3 cellular contexts compared by ENCODE assay signal in the genomic region with DNA sequence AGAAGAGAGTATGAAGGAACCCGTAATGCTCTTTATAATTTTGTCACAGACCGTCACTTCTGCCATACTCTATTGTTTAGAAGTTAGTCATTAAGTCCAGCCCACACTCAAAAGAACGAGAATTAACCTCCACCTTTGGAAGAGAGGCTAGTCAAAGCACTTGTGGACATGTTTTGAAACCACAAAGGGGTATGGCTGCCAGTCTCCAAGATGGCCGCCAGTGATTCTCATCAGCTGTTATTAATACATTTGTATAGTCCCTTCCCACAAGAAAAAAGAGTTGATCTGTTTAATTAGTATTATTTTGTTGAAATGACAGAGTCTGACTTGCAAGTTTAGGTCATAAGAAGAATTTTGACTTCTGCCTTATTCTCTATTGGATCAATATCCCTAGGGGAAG.
TF ChIP-seq lines count a peak whose summit lies in the region.

No MANE protein-coding gene starts in this region.

TF ChIP-seq in SK-N-SH, 30 proteins besides CTCF, POLR2A, EP300 and RAD21:
- TF ChIP-seq MXI1 (IDR thresholded peaks at IDR 0.05; ENCODE audit: low read depth, low read length) (no peak), YY1 (IDR thresholded peaks at IDR 0.05; ENCODE audit: low read depth) (peak; percentile 65; the same call in 1 of the 2 replicates)
TF ChIP-seq in SK-N-SH: peak in this region for 1.

TF ChIP-seq in SK-N-SH treated with all-trans-retinoic acid at 6 μM for 48 hours, 23 proteins besides CTCF, POLR2A, EP300 and RAD21:
- TF ChIP-seq ZFP3 (CRISPR knock-in tag; IDR thresholded peaks at IDR 0.05): no peak
- TF ChIP-seq, protein P1, sequence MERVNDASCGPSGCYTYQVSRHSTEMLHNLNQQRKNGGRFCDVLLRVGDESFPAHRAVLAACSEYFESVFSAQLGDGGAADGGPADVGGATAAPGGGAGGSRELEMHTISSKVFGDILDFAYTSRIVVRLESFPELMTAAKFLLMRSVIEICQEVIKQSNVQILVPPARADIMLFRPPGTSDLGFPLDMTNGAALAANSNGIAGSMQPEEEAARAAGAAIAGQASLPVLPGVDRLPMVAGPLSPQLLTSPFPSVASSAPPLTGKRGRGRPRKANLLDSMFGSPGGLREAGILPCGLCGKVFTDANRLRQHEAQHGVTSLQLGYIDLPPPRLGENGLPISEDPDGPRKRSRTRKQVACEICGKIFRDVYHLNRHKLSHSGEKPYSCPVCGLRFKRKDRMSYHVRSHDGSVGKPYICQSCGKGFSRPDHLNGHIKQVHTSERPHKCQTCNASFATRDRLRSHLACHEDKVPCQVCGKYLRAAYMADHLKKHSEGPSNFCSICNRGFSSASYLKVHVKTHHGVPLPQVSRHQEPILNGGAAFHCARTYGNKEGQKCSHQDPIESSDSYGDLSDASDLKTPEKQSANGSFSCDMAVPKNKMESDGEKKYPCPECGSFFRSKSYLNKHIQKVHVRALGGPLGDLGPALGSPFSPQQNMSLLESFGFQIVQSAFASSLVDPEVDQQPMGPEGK (CRISPR knock-in tag; IDR thresholded peaks at IDR 0.05; ENCODE audit: borderline replicate concordance): no peak

TF ChIP-seq in H1, 55 proteins besides CTCF, POLR2A, EP300 and RAD21:
- TF ChIP-seq YY1 (IDR thresholded peaks at IDR 0.05; ENCODE audit: low read depth, low read length) (peak; percentile 82), GTF2F1 (IDR thresholded peaks at IDR 0.05; ENCODE audit: borderline replicate concordance, low read depth, low read length) (no peak)
